Comparison of ENCODE assay signal across 10 cellular contexts in genomic region chr17:57557793-57558681, GRCh38.
DNase-seq lines count a peak whose midpoint lies in the region; ATAC-seq and TF ChIP-seq lines count a peak whose summit lies in the region.
"Had no signal": no experiment of that assay in that cellular context is flagged by ENCODE, and none has a peak within 500 bp of the region (broad histone marks: within the 10 kb centered on the region; RNA-seq: fewer than 3 reads in every experiment).

No MANE protein-coding gene starts in this region.

- no peaks in the 10 kb centered on the region for H3K27me3 ChIP-seq in SU-DHL-6 (ENCODE audit: low read length)

- peaks cover 13% of the 10 kb centered on the region; the same call in 1 of the 2 replicates for H3K79me2 ChIP-seq in SU-DHL-6 (ENCODE audit: insufficient read depth, low read length)

- H3K9me3 Mint-ChIP-seq in stimulated activated naive CD8-positive, alpha-beta T cell treated with anti-CD3 and anti-CD28 coated beads, Interleukin-15, amount 100 ng/mL, for 72 hours, result no peaks in the 10 kb centered on the region
- no peaks in the 10 kb centered on the region for H3K9me3 Mint-ChIP-seq in CD14-positive monocyte

- no peak for ATAC-seq in stimulated activated naive CD8-positive, alpha-beta T cell treated with anti-CD3 and anti-CD28 coated beads, Interleukin-15, amount 100 ng/mL, for 72 hours
- no peak for ATAC-seq in stimulated activated naive CD8-positive, alpha-beta T cell treated with anti-CD3 and anti-CD28 coated beads, Interleukin-15, Interleukin-2, amounts not matched to agents 100 U/mL and 50 U/mL, for 24 hours
- ATAC-seq in HG03196 (IDR thresholded peaks at IDR 0.05; ENCODE audit: unreplicated experiment) (no peak), GM21619 (IDR thresholded peaks at IDR 0.05; ENCODE audit: unreplicated experiment) (no peak)

- peak overlapping the region; percentile 12 to 78 for H3K27ac Mint-ChIP-seq in stimulated activated naive CD8-positive, alpha-beta T cell treated with anti-CD3 and anti-CD28 coated beads, Interleukin-15, amount 100 ng/mL, for 72 hours
- peak overlapping the region in 1 of 7 donors; percentile 40 for H3K27ac Mint-ChIP-seq in CD14-positive monocyte

- peak overlapping the region; percentile 7 for H3K4me2 ChIP-seq in SU-DHL-6 (ENCODE audit: low read depth, low read length, poor library complexity, severe bottlenecking)

- H4K20me1 ChIP-seq in SU-DHL-6 (ENCODE audit: low read depth, low read length), result no peaks in the 10 kb centered on the region

- peak overlapping the region; percentile 45; the same call in 1 of the 2 replicates for H3K27ac ChIP-seq in SU-DHL-6 (ENCODE audit: low read depth, low read length)

- no peaks in the 10 kb centered on the region for H3K9me3 ChIP-seq in SU-DHL-6 (ENCODE audit: insufficient read depth, low read length)

- no peaks in the 10 kb centered on the region for H3F3A ChIP-seq in SU-DHL-6 (ENCODE audit: insufficient read depth)

- H3K4me3 Mint-ChIP-seq in stimulated activated naive CD8-positive, alpha-beta T cell treated with anti-CD3 and anti-CD28 coated beads, Interleukin-15, amount 100 ng/mL, for 72 hours, result no peak overlapping the region
- peak overlapping the region in 1 of 2 donors; percentile 4 for H3K4me3 Mint-ChIP-seq in CD14-positive monocyte

- peaks cover 38% of the 10 kb centered on the region for H3K4me1 Mint-ChIP-seq in stimulated activated naive CD8-positive, alpha-beta T cell treated with anti-CD3 and anti-CD28 coated beads, Interleukin-15, amount 100 ng/mL, for 72 hours
- peaks cover 85% of the 10 kb centered on the region for H3K4me1 Mint-ChIP-seq in CD14-positive monocyte

- TF ChIP-seq CTCF in SU-DHL-6 (IDR thresholded peaks at IDR 0.05; ENCODE audit: insufficient read depth, low read length, poor library complexity, severe bottlenecking) (no peak), CD14-positive monocyte (IDR thresholded peaks at IDR 0.05) (no peak)

- intact Hi-C loops in CD14-positive monocyte (cut with micrococcal nuclease), result no loop called here

- peaks cover 0 to 2% of the 10 kb centered on the region in 2 donors for H3K36me3 Mint-ChIP-seq in CD14-positive monocyte

- H3K9me2 ChIP-seq in SU-DHL-6 (replicated peaks; ENCODE audit: insufficient read depth, low read length), result no peaks in the 10 kb centered on the region

- no peak for DNase-seq in stimulated activated naive CD8-positive, alpha-beta T cell treated with anti-CD3 and anti-CD28 coated beads, Interleukin-15, amount 100 ng/mL, for 72 hours
- DNase-seq in stimulated activated naive CD8-positive, alpha-beta T cell treated with anti-CD3 and anti-CD28 coated beads, Interleukin-15, Interleukin-2, amounts not matched to agents 100 U/mL and 50 U/mL, for 24 hours, result no peak
- DNase-seq in iris pigment epithelial cell (ENCODE audit: low read depth) (peak; percentile 90), CD14-positive monocyte (ENCODE audit: low spot score) (no peak), NCI-H446 (lab: John Stamatoyannopoulos, UW) (no peak)
- DNase-seq: activated T-cell treated with anti-CD3 and anti-CD28 coated beads, Interleukin-2, amount 50 U/mL, for 1 hour; NCI-H524 treated with DMSO at 0.1 percent for 48 hours had no signal

- no peak overlapping the region for H3K4me3 ChIP-seq in SU-DHL-6 (ENCODE audit: insufficient read depth, low read length, poor library complexity, severe bottlenecking)

- H3K9ac ChIP-seq in SU-DHL-6 (ENCODE audit: low read length), result no peak overlapping the region

- no peak overlapping the region for H2AFZ ChIP-seq in SU-DHL-6 (ENCODE audit: low read depth, low read length, severe bottlenecking)

- no peaks in the 10 kb centered on the region for H3K36me3 ChIP-seq in SU-DHL-6 (ENCODE audit: low read length)

- no peaks in the 10 kb centered on the region for H3K27me3 Mint-ChIP-seq in stimulated activated naive CD8-positive, alpha-beta T cell treated with anti-CD3 and anti-CD28 coated beads, Interleukin-15, amount 100 ng/mL, for 72 hours
- peaks cover 7 to 16% (median 12%) of the 10 kb centered on the region in 3 donors for H3K27me3 Mint-ChIP-seq in CD14-positive monocyte (ENCODE audit: low read depth in 3 of 3)
